In the genomic region with DNA sequence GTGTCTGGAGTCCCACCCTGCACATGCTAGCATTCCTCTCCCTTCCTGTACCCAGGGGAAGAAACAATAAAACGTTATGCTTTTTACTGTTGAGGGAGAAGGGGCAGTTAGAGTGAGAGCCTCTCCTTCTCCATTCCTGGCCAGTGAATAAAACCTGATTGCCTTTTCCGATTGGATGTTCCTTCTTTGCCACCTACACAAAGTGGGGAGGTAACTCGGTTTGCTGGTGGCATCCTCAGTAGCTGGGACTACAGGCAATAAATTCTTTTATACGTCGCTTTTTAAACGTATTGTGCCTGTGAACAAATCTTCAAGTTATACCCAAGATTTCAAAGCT, we compare ENCODE assay signal across 8 cellular contexts. TPM values are rescaled to one million over a fixed set of nuclear protein-coding genes. Genes with fewer than 3 reads are reported as not detected.
A peak's percentile ranks its signal among the peaks of the same experiment; 100 is the strongest.
DNase-seq lines count a peak whose midpoint lies in the region; ATAC-seq and TF ChIP-seq lines count a peak whose summit lies in the region.

No MANE protein-coding gene starts in this region.

- TF ChIP-seq CTCF in heart right ventricle (IDR thresholded peaks at IDR 0.05) (no peak), astrocyte of the cerebellum (IDR thresholded peaks at IDR 0.05; ENCODE audit: low read depth, low read length, missing control alignments) (no peak), lung (IDR thresholded peaks at IDR 0.05; ENCODE audit: control extremely low read depth, extremely low read depth) (no peak), upper lobe of right lung (IDR thresholded peaks at IDR 0.05) (no peak)

- WGBS in heart right ventricle, 2 donors, result 36 to 38% methylated on average over 6 of the region's 6 CpGs
- WGBS in lung, 2 donors, result 28 to 33% methylated on average over 6 of the region's 6 CpGs

- H3K4me1 ChIP-seq in heart right ventricle, result peaks cover 0 to 19% (median 15%) of the 10 kb centered on the region in 9 donors
- peaks cover 2 to 4% of the 10 kb centered on the region in 2 donors for H3K4me1 ChIP-seq in lung (ENCODE audit: control insufficient read depth in 2 of 2, insufficient read depth in 2 of 2, low read length in 2 of 2)
- peaks cover 13% of the 10 kb centered on the region for H3K4me1 ChIP-seq in upper lobe of right lung

- H3K9me3 ChIP-seq in heart right ventricle, result no peaks in the 10 kb centered on the region
- H3K9me3 ChIP-seq in lung (ENCODE audit: control insufficient read depth in 2 of 2, insufficient read depth in 1 of 2, low read length in 1 of 2), result no peaks in the 10 kb centered on the region
- no peaks in the 10 kb centered on the region for H3K9me3 ChIP-seq in upper lobe of right lung

- H3K27me3 ChIP-seq in heart right ventricle, result no peaks in the 10 kb centered on the region
- H3K27me3 ChIP-seq in lung (ENCODE audit: control insufficient read depth, insufficient read depth), result no peaks in the 10 kb centered on the region
- no peaks in the 10 kb centered on the region for H3K27me3 ChIP-seq in upper lobe of right lung

- DNase-seq in heart right ventricle, result no peak
- no peak for DNase-seq in Right ventricle myocardium superior
- no peak for DNase-seq in astrocyte of the cerebellum (ENCODE audit: low read depth)
- DNase-seq in lung (ENCODE audit: low spot score), result no peak
- DNase-seq in upper lobe of right lung, result no peak
- DNase-seq in stimulated activated CD4-positive, alpha-beta T cell treated with anti-CD3 and anti-CD28 coated beads, Interleukin-2, amount 100 ng/mL, for 24 hours, result no peak
- no peak for DNase-seq in effector CD8-positive, alpha-beta T cell (lab: John Stamatoyannopoulos, UW)
- no peak for DNase-seq in posterior vena cava (ENCODE audit: low spot score)

- peaks cover 0 to 42% (median 0%) of the 10 kb centered on the region in 9 donors for H3K36me3 ChIP-seq in heart right ventricle
- peaks cover 0 to 7% of the 10 kb centered on the region in 2 donors for H3K36me3 ChIP-seq in lung (ENCODE audit: control insufficient read depth in 2 of 2, insufficient read depth in 2 of 2, low read length in 2 of 2)
- peaks cover 5% of the 10 kb centered on the region for H3K36me3 ChIP-seq in upper lobe of right lung

- H3K4me3 ChIP-seq in heart right ventricle (peak overlapping the region; percentile 8 to 99 (median 83)), astrocyte of the cerebellum (ENCODE audit: low read depth, low read length) (peak overlapping the region; percentile 78), lung (no peak overlapping the region), upper lobe of right lung (peak overlapping the region; percentile 99)

- H3K27ac ChIP-seq in heart right ventricle, result peak overlapping the region in 9 of 10 donors; percentile 64 to 93 (median 79)
- H3K27ac ChIP-seq in lung (ENCODE audit: low read depth in 1 of 2, low read length in 1 of 2), result peak overlapping the region; percentile 45 to 80
- peak overlapping the region; percentile 74 for H3K27ac ChIP-seq in upper lobe of right lung

- in situ Hi-C loops in astrocyte of the cerebellum (cut with HindIII; ENCODE audit: low sequenced_read_pairs), result no loop called here

- ATAC-seq in heart right ventricle (no peak), Right ventricle myocardium superior (ENCODE audit: poor library complexity) (no peak), lung (ENCODE audit: insufficient read depth, low FRiP score) (no peak), upper lobe of right lung (no peak)

- intact Hi-C loops in heart right ventricle (cut with DNase I), result loop anchor here in 1 of 10 donors (1.0 kb wide), 1 partner anchor 28 kb away; no protein-coding TSS in a partner anchor
- intact Hi-C loops in Right ventricle myocardium superior (cut with DNase I), result no loop called here
- intact Hi-C loops in upper lobe of right lung (cut with DNase I), result no loop called here
- intact Hi-C loops in posterior vena cava (cut with DNase I), result no loop called here

RNA-seq across cellular contexts. Expression of gene MVB12A, which starts 0.7 kb away (rescaled TPM):
- total RNA-seq in heart right ventricle (10 to 100 TPM; 11.7 to 26.8 (median 13.4) TPM), Right ventricle myocardium superior (20.3 TPM), lung (10 to 100 TPM; 28.5 to 66.9 TPM), upper lobe of right lung (36.3 TPM), posterior vena cava (10 to 100 TPM; 24.4 to 30.3 TPM)
- polyA plus RNA-seq in heart right ventricle (10 to 100 TPM; 38.6 to 50.0 TPM), lung (10 to 100 TPM; 59.6 to 62.1 TPM)

RNA-seq across cellular contexts. Expression of gene BST2, which starts 13.7 kb away (rescaled TPM):
- 10 to 100 TPM; 22.7 to 73.5 (median 37.0) TPM for total RNA-seq in heart right ventricle
- polyA plus RNA-seq in heart right ventricle, result 10 to 100 TPM; 32.0 to 75.4 TPM
- 46.5 TPM for total RNA-seq in Right ventricle myocardium superior
- total RNA-seq in lung, result 10 to 100 TPM; 49.8 to 71.3 TPM
- polyA plus RNA-seq in lung, result 100 to 1,000 TPM in 1 of 2 donors, 10 to 100 TPM in 1; 48.2 to 179 TPM
- total RNA-seq in upper lobe of right lung, result 133 TPM
- total RNA-seq in posterior vena cava, result 10 to 100 TPM; 37.8 to 82.9 TPM

RNA-seq across cellular contexts. Expression of gene CCDC194, which starts 25.1 kb away (rescaled TPM):
- under 1 TPM in 3 of 10 donors, not detected in 7; 0.44 to 0.51 (median 0.50) TPM for total RNA-seq in heart right ventricle
- polyA plus RNA-seq in heart right ventricle, result 1 to 10 TPM in 1 of 2 donors, not detected in 1; 1.0 TPM
- not detected for total RNA-seq in Right ventricle myocardium superior
- total RNA-seq in lung, result under 1 TPM in 1 of 2 donors, not detected in 1; 0.74 TPM
- under 1 TPM; 0.13 to 0.37 TPM for polyA plus RNA-seq in lung
- total RNA-seq in upper lobe of right lung, result 2.0 TPM
- under 1 TPM in 1 of 2 donors, not detected in 1; 0.52 TPM for total RNA-seq in posterior vena cava

RNA-seq across cellular contexts. Expression of gene TMEM221, which starts 29.3 kb away (rescaled TPM):
- under 1 TPM in 2 of 10 donors, not detected in 8; 0.12 to 0.20 TPM for total RNA-seq in heart right ventricle
- under 1 TPM in 1 of 2 donors, not detected in 1; 0.03 TPM for polyA plus RNA-seq in heart right ventricle
- total RNA-seq in Right ventricle myocardium superior, result 0.11 TPM
- under 1 TPM; 0.12 to 0.57 TPM for total RNA-seq in lung
- polyA plus RNA-seq in lung, result under 1 TPM; 0.06 to 0.08 TPM
- not detected for total RNA-seq in upper lobe of right lung
- total RNA-seq in posterior vena cava, result under 1 TPM; 0.14 to 0.46 TPM

RNA-seq across cellular contexts. Expression of gene NXNL1, which starts 41.6 kb away (rescaled TPM):
- total RNA-seq in heart right ventricle (under 1 TPM in 4 of 10 donors, not detected in 6; 0.42 to 0.80 (median 0.55) TPM), Right ventricle myocardium superior (0.24 TPM), lung (not detected), upper lobe of right lung (not detected), posterior vena cava (not detected)
- polyA plus RNA-seq in heart right ventricle (1 to 10 TPM in 1 of 2 donors, not detected in 1; 1.1 TPM), lung (not detected)
